In genomic region chr5:124924729-124925128, GRCh38 we compare ENCODE assay signal across 1 cellular context.
TF ChIP-seq lines count a peak whose summit lies in the region.

No MANE protein-coding gene starts in this region.

TF ChIP-seq in H1, 55 proteins besides CTCF, POLR2A, EP300 and RAD21 (continued from another document):
- TF ChIP-seq KDM5A (IDR thresholded peaks at IDR 0.05; ENCODE audit: low read length) (no peak), BRCA1 (IDR thresholded peaks at IDR 0.05; ENCODE audit: low read depth, low read length) (no peak), CBX8 (IDR thresholded peaks at IDR 0.05; ENCODE audit: borderline replicate concordance, low read depth, low read length) (no peak), USF2 (IDR thresholded peaks at IDR 0.05; ENCODE audit: low read length) (no peak), CTBP2 (IDR thresholded peaks at IDR 0.05; ENCODE audit: borderline replicate concordance, insufficient read depth, insufficient read length, low read length) (no peak), JUN (IDR thresholded peaks at IDR 0.05; ENCODE audit: low read depth, low read length) (no peak), E2F6 (IDR thresholded peaks at IDR 0.05) (no peak), JUND (IDR thresholded peaks at IDR 0.05; ENCODE audit: low read length) (no peak), SP4 (IDR thresholded peaks at IDR 0.05; ENCODE audit: low read length) (no peak), EGR1 (IDR thresholded peaks at IDR 0.05; ENCODE audit: borderline replicate concordance, low read depth, low read length) (no peak), SUZ12 (IDR thresholded peaks at IDR 0.05; ENCODE audit: low read length) (no peak), RFX5 (IDR thresholded peaks at IDR 0.05; ENCODE audit: borderline replicate concordance, low read depth, low read length) (no peak), YY1 (IDR thresholded peaks at IDR 0.05; ENCODE audit: low read depth, low read length) (no peak), POU5F1 (IDR thresholded peaks at IDR 0.05; ENCODE audit: low read depth, low read length) (no peak), CBX5 (IDR thresholded peaks at IDR 0.05; ENCODE audit: low read depth, low read length) (no peak)
